In the genomic region with DNA sequence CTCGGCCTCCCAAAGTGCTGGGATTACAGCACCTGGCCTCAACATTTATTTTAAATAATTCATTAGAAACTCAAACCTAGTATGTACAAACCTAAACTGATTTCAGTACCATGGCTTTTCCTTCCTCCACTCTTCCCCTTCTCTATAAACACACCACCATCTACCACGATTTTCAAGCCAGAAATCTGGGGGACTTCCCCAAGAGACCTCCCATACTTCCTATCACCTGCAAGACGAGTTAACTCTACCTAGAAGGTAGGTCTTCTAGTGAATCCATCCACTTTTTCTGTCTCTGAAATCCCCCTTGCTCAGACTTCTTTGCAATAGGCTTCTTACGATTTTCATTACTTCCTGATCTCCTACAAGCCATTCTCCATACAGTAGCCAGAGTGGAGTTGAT, we compare ENCODE assay signal across 1 cellular context.
TF ChIP-seq lines count a peak whose summit lies in the region.

No MANE protein-coding gene starts in this region.

TF ChIP-seq in HepG2, 621 proteins besides CTCF, POLR2A, EP300 and RAD21:
- TF ChIP-seq, protein P1, sequence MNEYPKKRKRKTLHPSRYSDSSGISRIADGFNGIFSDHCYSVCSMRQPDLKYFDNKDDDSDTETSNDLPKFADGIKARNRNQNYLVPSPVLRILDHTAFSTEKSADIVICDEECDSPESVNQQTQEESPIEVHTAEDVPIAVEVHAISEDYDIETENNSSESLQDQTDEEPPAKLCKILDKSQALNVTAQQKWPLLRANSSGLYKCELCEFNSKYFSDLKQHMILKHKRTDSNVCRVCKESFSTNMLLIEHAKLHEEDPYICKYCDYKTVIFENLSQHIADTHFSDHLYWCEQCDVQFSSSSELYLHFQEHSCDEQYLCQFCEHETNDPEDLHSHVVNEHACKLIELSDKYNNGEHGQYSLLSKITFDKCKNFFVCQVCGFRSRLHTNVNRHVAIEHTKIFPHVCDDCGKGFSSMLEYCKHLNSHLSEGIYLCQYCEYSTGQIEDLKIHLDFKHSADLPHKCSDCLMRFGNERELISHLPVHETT (CRISPR knock-in tag; conservative IDR thresholded peaks at IDR 0.05) = no peak
- TF ChIP-seq, protein P2, sequence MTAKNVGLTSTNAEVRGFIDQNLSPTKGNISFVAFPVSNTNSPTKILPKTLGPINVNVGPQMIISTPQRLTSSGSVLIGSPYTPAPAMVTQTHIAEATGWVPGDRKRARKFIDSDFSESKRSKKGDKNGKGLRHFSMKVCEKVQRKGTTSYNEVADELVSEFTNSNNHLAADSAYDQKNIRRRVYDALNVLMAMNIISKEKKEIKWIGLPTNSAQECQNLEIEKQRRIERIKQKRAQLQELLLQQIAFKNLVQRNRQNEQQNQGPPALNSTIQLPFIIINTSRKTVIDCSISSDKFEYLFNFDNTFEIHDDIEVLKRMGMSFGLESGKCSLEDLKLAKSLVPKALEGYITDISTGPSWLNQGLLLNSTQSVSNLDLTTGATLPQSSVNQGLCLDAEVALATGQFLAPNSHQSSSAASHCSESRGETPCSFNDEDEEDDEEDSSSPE (CRISPR knock-in tag; IDR thresholded peaks at IDR 0.05) = no peak
